Comparison of ENCODE assay signal across 15 cellular contexts in the genomic region with DNA sequence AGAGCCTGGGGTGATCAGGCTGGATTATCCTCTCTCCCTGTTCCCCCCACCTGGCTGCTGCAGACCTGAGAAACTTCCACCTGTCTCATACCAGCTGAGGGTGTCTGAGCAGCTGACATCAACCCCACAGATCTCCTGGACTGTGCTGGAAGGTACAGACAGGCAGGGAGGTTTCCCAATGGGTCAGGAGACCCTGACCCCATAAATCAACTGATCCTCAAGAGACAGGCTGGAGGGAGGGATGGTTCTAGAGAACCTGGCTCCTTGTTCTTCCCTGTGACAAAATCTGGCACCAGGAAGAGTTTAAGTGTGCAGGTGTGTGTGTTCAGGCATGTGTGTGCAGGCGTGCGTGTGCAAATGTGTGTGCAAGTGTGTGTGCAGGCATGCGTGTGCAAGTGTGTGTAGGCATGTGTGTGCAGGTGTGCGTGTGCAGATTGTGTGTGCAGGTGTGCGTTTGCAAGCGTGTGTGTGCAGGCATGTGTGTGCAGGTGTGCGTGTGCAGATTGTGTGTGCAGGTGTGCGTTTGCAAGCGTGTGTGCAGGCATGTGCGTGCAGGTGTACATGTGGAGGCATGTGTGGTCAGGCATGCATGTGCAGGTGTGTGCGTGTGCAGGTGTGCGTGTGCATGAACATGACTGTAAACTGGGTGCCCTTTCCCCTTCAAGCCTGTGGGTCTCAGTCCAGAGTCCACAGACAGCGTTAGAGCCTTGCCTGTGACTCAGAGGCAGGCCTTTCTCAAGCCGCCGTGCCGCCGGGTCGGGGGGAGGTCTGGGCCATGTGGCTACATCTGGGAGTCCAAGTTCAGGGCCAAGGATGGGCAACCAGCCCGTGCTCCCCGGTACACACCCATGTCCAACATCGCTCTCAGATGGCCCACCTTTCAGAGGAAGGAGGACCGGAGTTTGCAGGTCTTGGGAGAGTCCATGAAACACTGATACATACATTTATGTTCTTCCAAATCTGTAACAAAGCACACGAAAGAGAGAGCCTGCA. TPM values are rescaled to one million over a fixed set of nuclear protein-coding genes. Genes with fewer than 3 reads are reported as not detected.
A peak's percentile ranks its signal among the peaks of the same experiment; 100 is the strongest.
DNase-seq lines count a peak whose midpoint lies in the region; ATAC-seq and TF ChIP-seq lines count a peak whose summit lies in the region.
"Had no signal": no experiment of that assay in that cellular context is flagged by ENCODE, and none has a peak within 500 bp of the region (broad histone marks: within the 10 kb centered on the region; RNA-seq: fewer than 3 reads in every experiment).

No MANE protein-coding gene starts in this region.

- peaks cover 0 to 4% of the 10 kb centered on the region in 2 experiments for H3K36me3 ChIP-seq in mesenchymal stem cell (ENCODE audit: control insufficient read depth in 1 of 2, insufficient read depth in 2 of 2, low read depth in 1 of 2, low read length in 2 of 2)
- H3K36me3 ChIP-seq in upper lobe of left lung, result no peaks in the 10 kb centered on the region
- no peaks in the 10 kb centered on the region for H3K36me3 ChIP-seq in gastroesophageal sphincter

- TF ChIP-seq EP300 in upper lobe of left lung (IDR thresholded peaks at IDR 0.05) (no peak), gastroesophageal sphincter (IDR thresholded peaks at IDR 0.05) (no peak)

- H3K27ac ChIP-seq in mesenchymal stem cell (ENCODE audit: low read length, poor library complexity, severe bottlenecking), result no peak overlapping the region
- H3K27ac ChIP-seq in upper lobe of left lung, result no peak overlapping the region
- H3K27ac ChIP-seq in substantia nigra (ENCODE audit: low read depth, low read length, poor library complexity, severe bottlenecking), result no peak overlapping the region
- no peak overlapping the region for H3K27ac ChIP-seq in gastroesophageal sphincter

- H3K4me1 Mint-ChIP-seq in brain, result peaks cover 30% of the 10 kb centered on the region
- H3K4me1 Mint-ChIP-seq: CD4-positive, CD25-positive, alpha-beta regulatory T cell; immature natural killer cell had no signal

- H3K36me3 Mint-ChIP-seq in brain, result no peaks in the 10 kb centered on the region
- H3K36me3 Mint-ChIP-seq: CD4-positive, CD25-positive, alpha-beta regulatory T cell; immature natural killer cell had no signal

- H3K4me3 Mint-ChIP-seq in brain, result peak overlapping the region in 1 of 5 experiments; percentile 6
- H3K4me3 Mint-ChIP-seq: activated T-cell treated with anti-CD3 and anti-CD28 coated beads, Interleukin-2, amount 50 U/mL, for 24 hours; CD4-positive, CD25-positive, alpha-beta regulatory T cell; immature natural killer cell had no signal

- no peak overlapping the region for H2BK15ac ChIP-seq in mesenchymal stem cell (ENCODE audit: low read depth, poor library complexity, severe bottlenecking)

- no peak for TF ChIP-seq POLR2A in upper lobe of left lung (IDR thresholded peaks at IDR 0.05)
- TF ChIP-seq POLR2A in gastroesophageal sphincter (IDR thresholded peaks at IDR 0.05), result no peak

- H2BK5ac ChIP-seq in mesenchymal stem cell (ENCODE audit: low read depth, low read length, poor library complexity, severe bottlenecking), result no peak overlapping the region

- no peak overlapping the region for H3K4ac ChIP-seq in mesenchymal stem cell (ENCODE audit: low read depth in 1 of 2, low read length in 2 of 2)

- H3K27me3 Mint-ChIP-seq in brain, result peaks cover 13% of the 10 kb centered on the region
- H3K27me3 Mint-ChIP-seq: CD4-positive, CD25-positive, alpha-beta regulatory T cell had no signal

- H2BK120ac ChIP-seq in mesenchymal stem cell (ENCODE audit: low read depth, low read length), result no peak overlapping the region

- peak overlapping the region; percentile 31 for H3K9ac ChIP-seq in mesenchymal stem cell (ENCODE audit: low read length)

- H3K27me3 ChIP-seq in mesenchymal stem cell (ENCODE audit: control insufficient read depth in 1 of 2, insufficient read depth in 1 of 2, low read length in 2 of 2) (peaks cover 18 to 24% of the 10 kb centered on the region in 2 experiments), upper lobe of left lung (no peaks in the 10 kb centered on the region), gastroesophageal sphincter (no peaks in the 10 kb centered on the region)

- H3K9me3 ChIP-seq in mesenchymal stem cell (ENCODE audit: control insufficient read depth, low read length), result no peaks in the 10 kb centered on the region
- no peaks in the 10 kb centered on the region for H3K9me3 ChIP-seq in upper lobe of left lung
- no peaks in the 10 kb centered on the region for H3K9me3 ChIP-seq in gastroesophageal sphincter

- no peaks in the 10 kb centered on the region for H3K79me1 ChIP-seq in mesenchymal stem cell (replicated peaks; ENCODE audit: low read length, poor library complexity, severe bottlenecking)

- H2AK5ac ChIP-seq in mesenchymal stem cell (ENCODE audit: low read length, severe bottlenecking), result no peak overlapping the region

- H3K27ac Mint-ChIP-seq in brain, result peak overlapping the region in 4 of 5 experiments; percentile 22 to 75 (median 52)
- H3K27ac Mint-ChIP-seq: activated T-cell treated with anti-CD3 and anti-CD28 coated beads, Interleukin-2, amount 50 U/mL, for 24 hours; CD4-positive, CD25-positive, alpha-beta regulatory T cell; immature natural killer cell had no signal

- peak overlapping the region; percentile 55 for H4K91ac ChIP-seq in mesenchymal stem cell (ENCODE audit: low read length)

- no peak overlapping the region for H3K18ac ChIP-seq in mesenchymal stem cell (ENCODE audit: low read depth in 1 of 2, low read length in 2 of 2)

- ATAC-seq in upper lobe of left lung (ENCODE audit: low FRiP score in 2 of 2) (no peak), gastroesophageal sphincter (no peak)

- no peak overlapping the region for H3K14ac ChIP-seq in mesenchymal stem cell (ENCODE audit: low read length in 2 of 2)

- no peak overlapping the region for H3K4me2 ChIP-seq in mesenchymal stem cell (ENCODE audit: low read length, poor library complexity, severe bottlenecking)

- H3K4me3 ChIP-seq in mesenchymal stem cell (ENCODE audit: insufficient read depth in 1 of 2, low read depth in 1 of 2, low read length in 2 of 2) (peak overlapping the region in 1 of 2 experiments; percentile 40), upper lobe of left lung (no peak overlapping the region), gastroesophageal sphincter (no peak overlapping the region)

- H3K23ac ChIP-seq in mesenchymal stem cell (ENCODE audit: low read length in 2 of 2), result no peak overlapping the region

- no peak for TF ChIP-seq CTCF in brain (conservative IDR thresholded peaks at IDR 0.05)
- TF ChIP-seq CTCF in upper lobe of left lung (IDR thresholded peaks at IDR 0.05), result no peak
- TF ChIP-seq CTCF in gastroesophageal sphincter (IDR thresholded peaks at IDR 0.05), result no peak

- no peak overlapping the region for H4K8ac ChIP-seq in mesenchymal stem cell (ENCODE audit: low read length)

- H2AFZ ChIP-seq in mesenchymal stem cell (ENCODE audit: low read depth, low read length), result no peak overlapping the region

- DNase-seq in HT-29 (ENCODE audit: low spot score) (peak; percentile 84), mesenchymal stem cell (no peak), upper lobe of left lung (peak; percentile 20 to 78), substantia nigra (lab: John Stamatoyannopoulos, UW) (no peak), NCI-H345 (lab: John Stamatoyannopoulos, UW) (no peak), MV-4-11 (lab: John Stamatoyannopoulos, UW) (no peak)
- DNase-seq: activated T-cell treated with anti-CD3 and anti-CD28 coated beads, Interleukin-2, amount 50 U/mL, for 24 hours; amniotic stem cell; CD4-positive, CD25-positive, alpha-beta regulatory T cell; dermis blood vessel endothelial cell; immature natural killer cell; NCI-H446 treated with DMSO at 0.1 percent for 48 hours; stimulated activated naive CD4-positive, alpha-beta T cell treated with Interleukin-2 at 50 U/mL for 16 hours had no signal

- WGBS in mesenchymal stem cell, result 85% methylated on average over 23 of the region's 23 CpGs
- 87% methylated on average over 18 to 23 of the region's 23 CpGs for WGBS in upper lobe of left lung, 2 donors
- 84 to 88% methylated on average over 6 to 10 of the region's 23 CpGs for WGBS in gastroesophageal sphincter (ENCODE audit: low coverage in 1 of 2), 2 donors

- no peak overlapping the region for H2BK12ac ChIP-seq in mesenchymal stem cell (ENCODE audit: low read length in 2 of 2)

- peaks cover 0 to 3% (median 0%) of the 10 kb centered on the region in 5 experiments for H3K9me3 Mint-ChIP-seq in brain
- H3K9me3 Mint-ChIP-seq: activated T-cell treated with anti-CD3 and anti-CD28 coated beads, Interleukin-2, amount 50 U/mL, for 24 hours; CD4-positive, CD25-positive, alpha-beta regulatory T cell; immature natural killer cell had no signal

- H3K4me1 ChIP-seq in mesenchymal stem cell (ENCODE audit: control insufficient read depth, insufficient read depth, low read depth, low read length) (peaks cover 3% of the 10 kb centered on the region), upper lobe of left lung (peaks cover 8 to 21% (median 10%) of the 10 kb centered on the region in 4 donors), gastroesophageal sphincter (peaks cover 0 to 61% (median 10%) of the 10 kb centered on the region in 3 donors)

RNA-seq across cellular contexts. Expression of a gene that starts 50.1 kb away (rescaled TPM):
- total RNA-seq in HT-29 (2014; rRNA removed; shearing (Covaris generic)), result 0.03 and 0.10 TPM in 2 replicates
- polyA plus RNA-seq in brain (ENCODE audit: insufficient read depth, low read depth, low replicate concordance), result 61.1 TPM
- polyA plus RNA-seq in mesenchymal stem cell (2013, experiment 1 of 2), result 0.18 TPM
- 0.11 TPM for polyA plus RNA-seq in mesenchymal stem cell (2013, experiment 2 of 2)
- total RNA-seq in upper lobe of left lung (100 to 1,000 TPM in 5 of 6 donors, 10 to 100 TPM in 1; 24.4 to 582 (median 229) TPM), gastroesophageal sphincter (100 to 1,000 TPM; 316 to 703 (median 441) TPM)
- polyA plus RNA-seq: CD4-positive, CD25-positive, alpha-beta regulatory T cell; immature natural killer cell had no signal

Comparison
In these comparisons a context has a peak if more than half of its experiments do, and no peak if none do; other contexts are left out.
1. DNase-seq: peak in HT-29 (single experiment) and upper lobe of left lung (2 of 2); none in mesenchymal stem cell (single experiment), substantia nigra (0 of 49), NCI-H345 (single experiment) and MV-4-11 (single experiment).
2. RNA of a gene that starts 50.1 kb away (total RNA-seq): 316 to 703 TPM in gastroesophageal sphincter and 24.4 to 582 TPM in upper lobe of left lung; 0.03 to 0.10 TPM in HT-29; every median in the first group is over 10 times any median in the second.